In the genomic region with DNA sequence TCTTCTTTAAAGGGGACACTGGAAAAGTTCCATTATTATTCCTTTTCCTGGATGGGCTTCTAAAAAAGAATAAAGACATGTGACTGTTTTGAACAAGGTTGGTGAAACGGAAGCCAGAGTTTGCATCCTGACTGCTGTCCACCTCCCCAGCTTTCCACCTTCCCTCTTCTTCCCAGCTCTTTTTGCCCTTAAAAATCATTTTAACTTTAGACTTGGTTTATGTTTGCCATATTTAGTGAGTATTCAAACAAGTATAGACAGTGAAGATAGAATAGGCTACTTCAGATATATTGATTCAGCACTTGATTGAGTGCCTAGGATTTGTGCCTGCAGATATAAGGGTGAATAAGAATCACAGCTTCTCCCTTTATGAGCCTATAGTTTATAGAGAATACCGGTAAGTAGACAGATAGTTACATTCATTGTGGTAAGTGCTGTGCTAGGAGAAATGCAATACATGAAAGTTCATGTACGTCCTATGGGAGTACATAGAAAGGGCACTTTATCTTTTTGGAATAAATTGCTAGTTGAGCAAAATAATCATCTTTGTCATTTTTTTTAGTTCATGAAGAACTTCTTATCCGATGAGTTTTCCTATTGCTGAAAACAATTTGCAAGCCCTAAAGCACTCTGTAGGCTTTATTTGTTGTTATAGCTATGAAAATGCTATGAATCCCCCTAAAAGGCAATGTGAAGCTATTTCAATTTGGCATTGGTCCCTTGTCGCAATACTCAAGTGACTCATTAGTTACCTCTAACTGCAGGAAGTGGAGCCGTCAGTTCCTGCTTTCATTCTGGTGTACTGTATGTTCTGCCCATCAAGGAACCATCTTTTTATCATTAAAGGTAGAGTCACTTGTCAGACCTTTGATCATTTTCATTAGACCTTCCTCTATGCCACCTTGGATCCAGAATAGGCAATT, we compare ENCODE assay signal across 9 cellular contexts. TPM values are rescaled to one million over a fixed set of nuclear protein-coding genes. Genes with fewer than 3 reads are reported as not detected.
DNase-seq lines count a peak whose midpoint lies in the region; ATAC-seq, FAIRE-seq and TF ChIP-seq lines count a peak whose summit lies in the region.
"Had no signal": no experiment of that assay in that cellular context is flagged by ENCODE, and none has a peak within 500 bp of the region (broad histone marks: within the 10 kb centered on the region; RNA-seq: fewer than 3 reads in every experiment).

No MANE protein-coding gene starts in this region.

- DNase-seq in A549 (ENCODE audit: low read depth in 1 of 2, low spot score in 1 of 2) (no peak), GM13977 (ENCODE audit: low spot score) (peak; percentile 24), PC-9 (peak in 1 of 2 experiments; percentile 50), dermis blood vessel endothelial cell (peak; percentile 49), MM.1S (no peak), T1000 (lab: John Stamatoyannopoulos, UW) (no peak)

- TF ChIP-seq CTCF in A549 (IDR thresholded peaks at IDR 0.05), result 0 out of 3 replicates have a peak, but pooled peaks have one; percentile 19
- no peak for TF ChIP-seq CTCF in GM13977 (IDR thresholded peaks at IDR 0.05; ENCODE audit: extremely low read depth, insufficient read depth, missing control alignments)
- TF ChIP-seq CTCF in PC-9 (conservative IDR thresholded peaks at IDR 0.05), result 0 out of 2 replicates have a peak, but pooled peaks have one; percentile 40
- no peak for TF ChIP-seq CTCF in MM.1S (IDR thresholded peaks at IDR 0.05; ENCODE audit: low read length)

- no TSS peak for BruUV-seq in PC-9 (replicated peaks; lab: Mats Ljungman, UMichigan)

- peak; percentile 18 for FAIRE-seq in A549 (lab: Jason Lieb, UNC)

- H3K9me3 ChIP-seq in A549 (no peaks in the 10 kb centered on the region), PC-9 (ENCODE audit: insufficient read depth, low read depth) (no peaks in the 10 kb centered on the region), MM.1S (replicated peaks; ENCODE audit: insufficient read depth, low read length) (no peaks in the 10 kb centered on the region)
- H3K9me3 ChIP-seq: Peyer's patch had no signal

- CTCF ChIA-PET in A549 (lab: Yijun Ruan, JAX) (interaction anchor here (0.8 to 6.4 kb wide), 26 partner anchors 10 to 267 kb away, joined by 3 to 71 read pairs (median 5); no protein-coding TSS in a partner anchor), PC-9 (lab: Charles Lee) (interaction anchor here (0.6 to 1.9 kb wide), 6 partner anchors 8 to 24 kb away, joined by 4 to 21 read pairs (median 6); no protein-coding TSS in a partner anchor)

- H3K36me3 ChIP-seq in PC-9 (ENCODE audit: low read depth) (peaks cover 4% of the 10 kb centered on the region; the same call in 1 of the 2 replicates), MM.1S (replicated peaks; ENCODE audit: insufficient read depth, low read length) (no peaks in the 10 kb centered on the region)

- TF ChIP-seq RAD21 in A549 (conservative IDR thresholded peaks at IDR 0.05 in 1 of 2, IDR thresholded peaks at IDR 0.05 in 1 of 2), result no peak

- ATAC-seq in A549 (peak; percentile 24 to 38; a peak in 2 of 6 replicates), HG02938 (IDR thresholded peaks at IDR 0.05; ENCODE audit: unreplicated experiment) (no peak), HG03159 (IDR thresholded peaks at IDR 0.05; ENCODE audit: unreplicated experiment) (no peak)

- no peak overlapping the region for H2AFZ ChIP-seq in PC-9
- no peak overlapping the region for H2AFZ ChIP-seq in MM.1S (ENCODE audit: low read length)

- H4K20me1 ChIP-seq in PC-9 (ENCODE audit: insufficient read depth) (no peaks in the 10 kb centered on the region), MM.1S (ENCODE audit: insufficient read depth, low read length) (no peaks in the 10 kb centered on the region)

- H3K9me2 ChIP-seq in PC-9 (ENCODE audit: insufficient read depth) (no peaks in the 10 kb centered on the region), MM.1S (replicated peaks; ENCODE audit: insufficient read depth, low read length) (no peaks in the 10 kb centered on the region)

- peaks cover 18% of the 10 kb centered on the region; the same call in 1 of the 2 replicates for H3F3A ChIP-seq in PC-9 (ENCODE audit: insufficient read depth, low read depth)
- no peaks in the 10 kb centered on the region for H3F3A ChIP-seq in MM.1S (ENCODE audit: insufficient read depth, low read length)

- no peak for TF ChIP-seq EP300 in A549 (IDR thresholded peaks at IDR 0.05)

- H3K4me1 ChIP-seq in A549, result peaks cover 3% of the 10 kb centered on the region; the same call in 1 of the 3 replicates
- peaks cover 9% of the 10 kb centered on the region for H3K4me1 ChIP-seq in PC-9 (replicated peaks; ENCODE audit: insufficient read depth)
- H3K4me1 ChIP-seq in MM.1S (ENCODE audit: low read length), result peaks cover 7% of the 10 kb centered on the region; the same call in 1 of the 2 replicates

- no peak overlapping the region for H3K4me2 ChIP-seq in A549
- 0 out of 2 replicates have a peak overlapping the region, but pooled peaks have one; percentile 12 for H3K4me2 ChIP-seq in PC-9
- no peak overlapping the region for H3K4me2 ChIP-seq in MM.1S (ENCODE audit: low read depth, low read length)

- WGBS in A549 (ENCODE audit: missing lambda C conversion rate), result 76% methylated on average over 6 of the region's 6 CpGs

- no peaks in the 10 kb centered on the region for H3K27me3 ChIP-seq in PC-9 (ENCODE audit: insufficient read depth, low read depth)
- H3K27me3 ChIP-seq in MM.1S (replicated peaks; ENCODE audit: insufficient read depth, low read length), result no peaks in the 10 kb centered on the region
- H3K27me3 ChIP-seq: Peyer's patch had no signal

- no peaks in the 10 kb centered on the region for H3K79me2 ChIP-seq in PC-9 (ENCODE audit: low read depth)
- no peaks in the 10 kb centered on the region for H3K79me2 ChIP-seq in MM.1S (ENCODE audit: low read length)

- POLR2A ChIA-PET in A549 (lab: Yijun Ruan, JAX), result no interaction called here
- POLR2A ChIA-PET in PC-9 (lab: Charles Lee; ENCODE audit: unreplicated experiment), result interaction anchor here (0.9 kb wide), 1 partner anchor 77 kb away, joined by 7 read pairs; no protein-coding TSS in a partner anchor

- intact Hi-C loops in PC-9 (cut with micrococcal nuclease; ENCODE audit: unreplicated experiment), result no loop called here

- H3K27ac ChIP-seq in A549, result no peak overlapping the region
- 0 out of 2 replicates have a peak overlapping the region, but pooled peaks have one; percentile 17 for H3K27ac ChIP-seq in PC-9
- H3K27ac ChIP-seq in MM.1S (ENCODE audit: low read length), result no peak overlapping the region
- H3K27ac ChIP-seq: Peyer's patch had no signal

- H3K4me3 ChIP-seq in A549 (no peak overlapping the region), PC-9 (no peak overlapping the region), MM.1S (ENCODE audit: low read length) (no peak overlapping the region)
- H3K4me3 ChIP-seq: Peyer's patch had no signal

- H3K9ac ChIP-seq in MM.1S (ENCODE audit: low read length), result no peak overlapping the region

- no peak for TF ChIP-seq POLR2A in A549 (IDR thresholded peaks at IDR 0.05; ENCODE audit: low read length)

- in situ Hi-C loops in GM13977 (cut with MboI; ENCODE audit: low pct_unique_long_range_greater_than_20kb, low sequenced_read_pairs, unreplicated experiment), result no loop called here

TF ChIP-seq in A549, 52 proteins besides CTCF, POLR2A, EP300 and RAD21:
- TF ChIP-seq CEBPB (IDR thresholded peaks at IDR 0.05), result no peak
- TF ChIP-seq HDAC2 (IDR thresholded peaks at IDR 0.05), result no peak
- no peak for TF ChIP-seq CBX2 (IDR thresholded peaks at IDR 0.05; ENCODE audit: borderline replicate concordance, low read depth)
- TF ChIP-seq, protein P1, sequence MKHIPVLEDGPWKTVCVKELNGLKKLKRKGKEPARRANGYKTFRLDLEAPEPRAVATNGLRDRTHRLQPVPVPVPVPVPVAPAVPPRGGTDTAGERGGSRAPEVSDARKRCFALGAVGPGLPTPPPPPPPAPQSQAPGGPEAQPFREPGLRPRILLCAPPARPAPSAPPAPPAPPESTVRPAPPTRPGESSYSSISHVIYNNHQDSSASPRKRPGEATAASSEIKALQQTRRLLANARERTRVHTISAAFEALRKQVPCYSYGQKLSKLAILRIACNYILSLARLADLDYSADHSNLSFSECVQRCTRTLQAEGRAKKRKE (CRISPR knock-in tag; IDR thresholded peaks at IDR 0.05; ENCODE audit: low read depth), result no peak
- no peak for TF ChIP-seq KDM1A (IDR thresholded peaks at IDR 0.05; ENCODE audit: low read depth)
- no peak for TF ChIP-seq ZFP36 (IDR thresholded peaks at IDR 0.05; ENCODE audit: borderline replicate concordance, partially characterized antibody)
- TF ChIP-seq EHMT2 (IDR thresholded peaks at IDR 0.05; ENCODE audit: low read depth), result no peak
- TF ChIP-seq POLR2AphosphoS2 (conservative IDR thresholded peaks at IDR 0.05; ENCODE audit: low read length), result no peak
- TF ChIP-seq SREBF2 (IDR thresholded peaks at IDR 0.05), result no peak

RNA-seq across cellular contexts. Expression of a gene that starts 57.2 kb away (rescaled TPM):
- polyA plus RNA-seq in A549 (2011; rRNA removed), result 4.9 and 6.5 TPM in 2 replicates
- polyA plus RNA-seq in A549 (2012; cell fraction: cytosol; rRNA removed), result 3.0 and 3.9 TPM in 2 replicates
- polyA plus RNA-seq in A549 (2012; cell fraction: nucleus; rRNA removed), result 8.0 and 8.9 TPM in 2 replicates
- 4.7 to 7.2 TPM (median 5.7 TPM) in 3 replicates for polyA plus RNA-seq in A549 (2017; fragmentation: RNase III; extraction: RNeasy Plus Mini Kit Qiagen cat#74134 plus additional on column Dnase treatment)
- polyA minus RNA-seq in A549 (2011; rRNA and poly(A)+ RNA removed), result 4.6 and 5.1 TPM in 2 replicates
- 6.4 and 9.5 TPM in 2 replicates for total RNA-seq in PC-9 (2021)
- 2.7 and 6.1 TPM in 2 replicates for total RNA-seq in dermis blood vessel endothelial cell

Comparison
In these comparisons a context has a peak if more than half of its experiments do, and no peak if none do; other contexts are left out.
1. ATAC-seq: peak in A549 (2 of 2); none in HG02938 (single experiment) and HG03159 (single experiment).
2. DNase-seq: peak in GM13977 (single experiment) and dermis blood vessel endothelial cell (single experiment); none in A549 (0 of 2), MM.1S (single experiment) and T1000 (single experiment).
3. CTCF ChIP-seq: peak in A549 (single experiment) and PC-9 (single experiment); none in GM13977 (single experiment) and MM.1S (single experiment).